Comparison of ENCODE assay signal across 11 cellular contexts in genomic region chr1:207798847-207799246, GRCh38. TPM values are rescaled to one million over a fixed set of nuclear protein-coding genes. Genes with fewer than 3 reads are reported as not detected.
DNase-seq lines count a peak whose midpoint lies in the region; ATAC-seq and TF ChIP-seq lines count a peak whose summit lies in the region.
"Had no signal": no experiment of that assay in that cellular context is flagged by ENCODE, and none has a peak within 500 bp of the region (broad histone marks: within the 10 kb centered on the region; RNA-seq: fewer than 3 reads in every experiment).

No MANE protein-coding gene starts in this region.

- no peaks in the 10 kb centered on the region for H3K27me3 ChIP-seq in lower lobe of right lung (ENCODE audit: low read depth)

- peaks cover 29% of the 10 kb centered on the region for H3K36me3 Mint-ChIP-seq in activated CD8-positive, alpha-beta T cell treated with anti-CD3 and anti-CD28 coated beads, Interleukin-2, amount 10 ng/mL, durations not matched to agents 7 days and 5 days (ENCODE audit: low read depth)
- H3K36me3 Mint-ChIP-seq: activated naive CD4-positive, alpha-beta T cell treated with anti-CD3 and anti-CD28 coated beads, Interleukin-2, amount 50 U/mL, for 72 hours had no signal

- no peak for TF ChIP-seq CTCF in lower lobe of right lung (IDR thresholded peaks at IDR 0.05)

- H3K9me3 ChIP-seq in lower lobe of right lung, result no peaks in the 10 kb centered on the region
- H3K9me3 ChIP-seq: SK-N-SH had no signal

- no peak overlapping the region for H3K27ac Mint-ChIP-seq in activated CD8-positive, alpha-beta T cell treated with anti-CD3 and anti-CD28 coated beads, Interleukin-2, amount 10 ng/mL, durations not matched to agents 7 days and 5 days

- CTCF ChIA-PET in activated CD8-positive, alpha-beta T cell treated with anti-CD3 and anti-CD28 coated beads, Interleukin-2, amount 10 ng/mL, durations not matched to agents 7 days and 5 days (lab: Charles Lee), result interaction anchor here (1.0 to 6.5 kb wide), 14 partner anchors 10 to 219 kb away, joined by 3 to 61 read pairs (median 15); partner anchors contain the start of gene CD46

- POLR2A ChIA-PET in activated CD8-positive, alpha-beta T cell treated with anti-CD3 and anti-CD28 coated beads, Interleukin-2, amount 10 ng/mL, durations not matched to agents 7 days and 5 days (lab: Charles Lee), result interaction anchor here (1.2 to 1.8 kb wide), 2 partner anchors 36 to 63 kb away, joined by 3 read pairs; no protein-coding TSS in a partner anchor

- no peak overlapping the region for H3K27ac ChIP-seq in lower lobe of right lung

- peaks cover 63% of the 10 kb centered on the region for H3K36me3 ChIP-seq in lower lobe of right lung

- H3K9me3 Mint-ChIP-seq in activated CD8-positive, alpha-beta T cell treated with anti-CD3 and anti-CD28 coated beads, Interleukin-2, amount 10 ng/mL, durations not matched to agents 7 days and 5 days (ENCODE audit: insufficient read depth), result no peaks in the 10 kb centered on the region
- H3K9me3 Mint-ChIP-seq: activated naive CD4-positive, alpha-beta T cell treated with anti-CD3 and anti-CD28 coated beads, Interleukin-2, amount 50 U/mL, for 72 hours had no signal

- DNase-seq in stimulated activated CD8-positive, alpha-beta memory T cell treated with anti-CD3 and anti-CD28 coated beads, Interleukin-12 subunit alpha, Interleukin-12 subunit beta, amount 100 ng/mL, for 1 hour (ENCODE audit: low read depth), result peak; percentile 17
- no peak for DNase-seq in stimulated activated CD8-positive, alpha-beta memory T cell treated with anti-CD3 and anti-CD28 coated beads, Interleukin-4, amount 100 ng/mL, for 48 hours
- peak; percentile 65 for DNase-seq in activated CD8-positive, alpha-beta T cell treated with anti-CD3 and anti-CD28 coated beads, Interleukin-2, amount 10 ng/mL, durations not matched to agents 7 days and 5 days
- DNase-seq in lower lobe of right lung, result no peak
- DNase-seq in NCI-H1436 (lab: John Stamatoyannopoulos, UW), result no peak
- DNase-seq: NCI-H1694 treated with DMSO at 0.1 percent for 48 hours, SK-N-SH had no signal

- intact Hi-C loops in lower lobe of right lung (cut with DNase I), result no loop called here

- H3K4me1 ChIP-seq in lower lobe of right lung, result peaks cover 45% of the 10 kb centered on the region

- no peak overlapping the region for H3K4me3 ChIP-seq in lower lobe of right lung

- H3K4me3 Mint-ChIP-seq in activated CD8-positive, alpha-beta T cell treated with anti-CD3 and anti-CD28 coated beads, Interleukin-2, amount 10 ng/mL, durations not matched to agents 7 days and 5 days, result peak overlapping the region; percentile 38

- no peaks in the 10 kb centered on the region for H3K27me3 Mint-ChIP-seq in activated CD8-positive, alpha-beta T cell treated with anti-CD3 and anti-CD28 coated beads, Interleukin-2, amount 10 ng/mL, durations not matched to agents 7 days and 5 days (ENCODE audit: low read depth)

- H3K4me1 Mint-ChIP-seq in activated CD8-positive, alpha-beta T cell treated with anti-CD3 and anti-CD28 coated beads, Interleukin-2, amount 10 ng/mL, durations not matched to agents 7 days and 5 days (ENCODE audit: low read depth), result peaks cover 41% of the 10 kb centered on the region

- ATAC-seq in activated CD8-positive, alpha-beta T cell treated with anti-CD3 and anti-CD28 coated beads, Interleukin-2, amount 10 ng/mL, durations not matched to agents 7 days and 5 days, result peak; percentile 69
- ATAC-seq in lower lobe of right lung (peak; percentile 52 to 56), GM18907 (IDR thresholded peaks at IDR 0.05; ENCODE audit: unreplicated experiment) (no peak), HG03520 (IDR thresholded peaks at IDR 0.05; ENCODE audit: unreplicated experiment) (no peak), GM19467 (IDR thresholded peaks at IDR 0.05; ENCODE audit: unreplicated experiment) (no peak)

RNA-seq across cellular contexts. Expression of gene CD46, which starts 47.0 kb away (rescaled TPM):
- 10 to 100 TPM; 94.1 to 98.3 TPM for total RNA-seq in activated CD8-positive, alpha-beta T cell treated with anti-CD3 and anti-CD28 coated beads, Interleukin-2, amount 10 ng/mL, durations not matched to agents 7 days and 5 days
- 302 TPM for total RNA-seq in lower lobe of right lung

Comparison
In these comparisons a context has a peak if more than half of its experiments do, and no peak if none do; other contexts are left out.
1. DNase-seq: peak in stimulated activated CD8-positive, alpha-beta memory T cell treated with anti-CD3 and anti-CD28 coated beads, Interleukin-12 subunit alpha, Interleukin-12 subunit beta, amount 100 ng/mL, for 1 hour (single experiment) and activated CD8-positive, alpha-beta T cell treated with anti-CD3 and anti-CD28 coated beads, Interleukin-2, amount 10 ng/mL, durations not matched to agents 7 days and 5 days (single experiment); none in stimulated activated CD8-positive, alpha-beta memory T cell treated with anti-CD3 and anti-CD28 coated beads, Interleukin-4, amount 100 ng/mL, for 48 hours (single experiment), lower lobe of right lung (single experiment) and NCI-H1436 (single experiment).
2. ATAC-seq: peak in activated CD8-positive, alpha-beta T cell treated with anti-CD3 and anti-CD28 coated beads, Interleukin-2, amount 10 ng/mL, durations not matched to agents 7 days and 5 days (single experiment) and lower lobe of right lung (2 of 2); none in GM18907 (single experiment), HG03520 (single experiment) and GM19467 (single experiment).